Comparison of ENCODE assay signal across 1 cellular context in the genomic region with DNA sequence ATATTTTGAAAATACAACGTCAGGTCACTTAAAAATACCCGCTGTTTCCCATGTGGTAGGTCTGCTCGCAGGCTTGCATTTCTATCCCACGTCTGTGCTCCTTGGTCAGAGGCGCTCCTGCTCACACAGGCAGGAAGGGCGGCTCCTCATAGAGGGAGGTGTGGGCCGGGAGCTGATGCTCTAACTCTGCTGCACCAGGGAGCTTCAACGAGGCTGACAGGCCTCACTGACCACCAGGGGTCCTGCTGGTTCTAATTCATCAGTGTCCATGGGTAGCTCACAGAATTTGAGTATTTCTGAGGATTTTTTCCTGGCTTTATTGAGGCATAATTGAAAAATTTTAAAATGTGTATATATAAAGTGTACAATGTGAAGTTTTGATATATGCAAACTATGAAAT.
TF ChIP-seq lines count a peak whose summit lies in the region.

No MANE protein-coding gene starts in this region.

TF ChIP-seq in endothelial cell of umbilical vein, 7 proteins besides CTCF, POLR2A, EP300 and RAD21:
- TF ChIP-seq JUN (IDR thresholded peaks at IDR 0.05; ENCODE audit: borderline replicate concordance, insufficient read depth, insufficient read length, low read depth), result no peak
- TF ChIP-seq GATA2 (IDR thresholded peaks at IDR 0.05; ENCODE audit: insufficient read depth, insufficient read length, low read depth, low read length), result no peak
- TF ChIP-seq EZH2 (IDR thresholded peaks at IDR 0.05; ENCODE audit: borderline replicate concordance, low read depth, low read length, severe bottlenecking), result no peak
- TF ChIP-seq, protein P1, sequence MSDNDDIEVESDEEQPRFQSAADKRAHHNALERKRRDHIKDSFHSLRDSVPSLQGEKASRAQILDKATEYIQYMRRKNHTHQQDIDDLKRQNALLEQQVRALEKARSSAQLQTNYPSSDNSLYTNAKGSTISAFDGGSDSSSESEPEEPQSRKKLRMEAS (IDR thresholded peaks at IDR 0.05; ENCODE audit: insufficient read depth, insufficient read length), result no peak
- no peak for TF ChIP-seq POLR2AphosphoS5 (IDR thresholded peaks at IDR 0.05; ENCODE audit: insufficient read depth, low read depth, low read length)
- TF ChIP-seq MYC (IDR thresholded peaks at IDR 0.05; ENCODE audit: low read depth, low read length), result no peak
- no peak for TF ChIP-seq FOS (IDR thresholded peaks at IDR 0.05; ENCODE audit: borderline replicate concordance, insufficient read depth, low read length)
TF ChIP-seq in endothelial cell of umbilical vein: peak in this region for 0.
